Comparison of ENCODE assay signal across 1 cellular context in the genomic region with DNA sequence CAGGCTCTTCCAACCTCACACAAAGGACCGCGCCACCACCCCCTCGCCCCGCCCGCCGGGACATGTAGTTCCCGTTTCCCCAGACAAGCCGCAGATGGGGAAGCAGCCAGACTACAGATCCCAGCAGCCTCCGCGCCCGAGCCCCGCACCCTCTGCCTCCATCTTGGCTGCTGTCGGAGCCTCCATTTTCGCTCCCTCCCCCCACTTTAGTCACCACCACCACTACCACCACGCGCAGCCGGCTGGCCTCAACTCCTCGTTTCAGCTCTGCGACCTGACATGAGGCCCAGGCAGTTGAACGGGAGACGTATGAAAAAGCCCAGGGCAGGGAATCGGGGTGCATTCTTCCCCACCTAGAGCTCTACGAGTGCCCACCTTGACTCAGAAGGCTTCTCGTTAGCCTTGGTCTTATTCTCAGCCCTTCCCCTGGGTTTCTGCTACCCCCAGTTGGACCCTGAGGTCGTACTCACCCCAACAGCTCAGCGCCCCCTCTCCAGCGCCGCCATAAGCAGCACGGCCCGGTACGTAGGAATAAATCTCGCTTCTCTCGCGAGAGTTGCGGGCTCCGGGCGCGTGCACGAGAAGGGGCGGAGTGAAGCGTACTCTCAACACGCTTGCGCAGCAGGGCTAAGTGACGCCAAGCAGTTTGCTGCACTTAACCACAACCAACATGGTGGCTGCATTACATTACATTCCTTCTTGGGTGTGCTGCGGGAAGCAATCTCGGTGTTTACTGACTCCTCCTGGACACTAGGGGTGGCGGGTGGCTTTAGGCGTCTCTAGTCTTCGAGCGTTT.
TF ChIP-seq lines count a peak whose summit lies in the region.

A gene (minus strand): TSS at position 530 of the 796 bp plus-strand sequence. CDS start 18,094 bp downstream, outside the sequence.

TF ChIP-seq in K562, 482 proteins besides CTCF, POLR2A, EP300 and RAD21 (continued from another document and continues in another):
- TF ChIP-seq, protein P1, sequence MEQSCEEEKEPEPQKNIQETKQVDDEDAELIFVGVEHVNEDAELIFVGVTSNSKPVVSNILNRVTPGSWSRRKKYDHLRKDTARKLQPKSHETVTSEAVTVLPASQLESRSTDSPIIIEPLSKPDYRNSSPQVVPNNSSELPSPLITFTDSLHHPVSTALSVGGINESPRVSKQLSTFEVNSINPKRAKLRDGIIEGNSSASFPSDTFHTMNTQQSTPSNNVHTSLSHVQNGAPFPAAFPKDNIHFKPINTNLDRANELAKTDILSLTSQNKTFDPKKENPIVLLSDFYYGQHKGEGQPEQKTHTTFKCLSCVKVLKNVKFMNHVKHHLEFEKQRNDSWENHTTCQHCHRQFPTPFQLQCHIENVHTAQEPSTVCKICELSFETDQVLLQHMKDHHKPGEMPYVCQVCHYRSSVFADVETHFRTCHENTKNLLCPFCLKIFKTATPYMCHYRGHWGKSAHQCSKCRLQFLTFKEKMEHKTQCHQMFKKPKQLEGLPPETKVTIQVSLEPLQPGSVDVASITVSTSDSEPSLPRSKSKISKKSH (CRISPR knock-in tag; IDR thresholded peaks at IDR 0.05), result no peak
- TF ChIP-seq, protein P2, sequence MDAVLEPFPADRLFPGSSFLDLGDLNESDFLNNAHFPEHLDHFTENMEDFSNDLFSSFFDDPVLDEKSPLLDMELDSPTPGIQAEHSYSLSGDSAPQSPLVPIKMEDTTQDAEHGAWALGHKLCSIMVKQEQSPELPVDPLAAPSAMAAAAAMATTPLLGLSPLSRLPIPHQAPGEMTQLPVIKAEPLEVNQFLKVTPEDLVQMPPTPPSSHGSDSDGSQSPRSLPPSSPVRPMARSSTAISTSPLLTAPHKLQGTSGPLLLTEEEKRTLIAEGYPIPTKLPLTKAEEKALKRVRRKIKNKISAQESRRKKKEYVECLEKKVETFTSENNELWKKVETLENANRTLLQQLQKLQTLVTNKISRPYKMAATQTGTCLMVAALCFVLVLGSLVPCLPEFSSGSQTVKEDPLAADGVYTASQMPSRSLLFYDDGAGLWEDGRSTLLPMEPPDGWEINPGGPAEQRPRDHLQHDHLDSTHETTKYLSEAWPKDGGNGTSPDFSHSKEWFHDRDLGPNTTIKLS (IDR thresholded peaks at IDR 0.05; ENCODE audit: borderline replicate concordance, low read depth), result peak; percentile 95
- TF ChIP-seq, protein P3, sequence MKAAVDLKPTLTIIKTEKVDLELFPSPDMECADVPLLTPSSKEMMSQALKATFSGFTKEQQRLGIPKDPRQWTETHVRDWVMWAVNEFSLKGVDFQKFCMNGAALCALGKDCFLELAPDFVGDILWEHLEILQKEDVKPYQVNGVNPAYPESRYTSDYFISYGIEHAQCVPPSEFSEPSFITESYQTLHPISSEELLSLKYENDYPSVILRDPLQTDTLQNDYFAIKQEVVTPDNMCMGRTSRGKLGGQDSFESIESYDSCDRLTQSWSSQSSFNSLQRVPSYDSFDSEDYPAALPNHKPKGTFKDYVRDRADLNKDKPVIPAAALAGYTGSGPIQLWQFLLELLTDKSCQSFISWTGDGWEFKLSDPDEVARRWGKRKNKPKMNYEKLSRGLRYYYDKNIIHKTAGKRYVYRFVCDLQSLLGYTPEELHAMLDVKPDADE (conservative IDR thresholded peaks at IDR 0.05; ENCODE audit: control insufficient read depth, low read depth, low read length), result peak; percentile 98
- TF ChIP-seq RNF2 (IDR thresholded peaks at IDR 0.05) (no peak), TCF7 (IDR thresholded peaks at IDR 0.05; ENCODE audit: borderline replicate concordance) (peak; percentile 57; the same call in 1 of the 2 replicates), ILF3 (IDR thresholded peaks at IDR 0.05; ENCODE audit: borderline replicate concordance) (no peak), EHMT2 (IDR thresholded peaks at IDR 0.05) (peak; percentile 92), CBFA2T2 (conservative IDR thresholded peaks at IDR 0.05) (no peak), CCAR2 (IDR thresholded peaks at IDR 0.05; ENCODE audit: low read depth, low read length) (no peak), MEF2D (tag; conservative IDR thresholded peaks at IDR 0.05; ENCODE audit: low read depth) (peak; percentile 78), ZNF263 (CRISPR knock-in tag; IDR thresholded peaks at IDR 0.05; ENCODE audit: borderline replicate concordance) (0 out of 2 replicates have a peak, but pooled peaks have one; percentile 56), BRCA1 (IDR thresholded peaks at IDR 0.05) (no peak), BRCA1 (CRISPR knock-in tag; IDR thresholded peaks at IDR 0.05) (no peak), TFAM (CRISPR knock-in tag; conservative IDR thresholded peaks at IDR 0.05) (no peak), ZNF253 (CRISPR knock-in tag; conservative IDR thresholded peaks at IDR 0.05) (no peak), BMI1 (IDR thresholded peaks at IDR 0.05; ENCODE audit: low read length) (no peak), ELF2 (CRISPR knock-in tag; IDR thresholded peaks at IDR 0.05) (0 out of 2 replicates have a peak, but pooled peaks have one; percentile 16), ZNF282 (CRISPR knock-in tag; IDR thresholded peaks at IDR 0.05) (no peak), PTTG1 (tag; IDR thresholded peaks at IDR 0.05; ENCODE audit: low read depth) (no peak), ZZZ3 (IDR thresholded peaks at IDR 0.05) (peak; percentile 58; the same call in 1 of the 2 replicates), ZNF23 (CRISPR knock-in tag; IDR thresholded peaks at IDR 0.05) (no peak), KDM5B (IDR thresholded peaks at IDR 0.05; ENCODE audit: insufficient replicate concordance, low read depth, low read length) (peak; percentile 95), MEIS2 (IDR thresholded peaks at IDR 0.05; ENCODE audit: partially characterized antibody) (peak; percentile 86), MAFF (IDR thresholded peaks at IDR 0.05; ENCODE audit: low read length) (peak; percentile 55; the same call in 1 of the 2 replicates), NBN (IDR thresholded peaks at IDR 0.05; ENCODE audit: low read depth) (peak; percentile 82; the same call in 1 of the 2 replicates), ZNF384 (IDR thresholded peaks at IDR 0.05; ENCODE audit: low read depth, low read length) (no peak), KDM4B (IDR thresholded peaks at IDR 0.05; ENCODE audit: borderline replicate concordance in 2 of 2, low read depth in 1 of 2) (peak in 1 of 2 experiments; percentile 77; a peak in 1 of 4 replicates), ZNF175 (CRISPR knock-in tag; IDR thresholded peaks at IDR 0.05; ENCODE audit: low read depth) (peak; percentile 13; the same call in 1 of the 2 replicates), HMG20B (CRISPR knock-in tag; IDR thresholded peaks at IDR 0.05) (no peak; the same call in 1 of the 2 replicates), SETDB1 (IDR thresholded peaks at IDR 0.05; ENCODE audit: low read length) (no peak), MECOM (CRISPR knock-in tag; IDR thresholded peaks at IDR 0.05) (no peak), SMARCE1 (IDR thresholded peaks at IDR 0.05) (peak; percentile 62), POLR2AphosphoS5 (IDR thresholded peaks at IDR 0.05; ENCODE audit: control insufficient read depth, insufficient read depth, low read depth, low read length) (peak; percentile 97), ZNF124 (CRISPR knock-in tag; IDR thresholded peaks at IDR 0.05) (no peak)
- TF ChIP-seq, protein P4, sequence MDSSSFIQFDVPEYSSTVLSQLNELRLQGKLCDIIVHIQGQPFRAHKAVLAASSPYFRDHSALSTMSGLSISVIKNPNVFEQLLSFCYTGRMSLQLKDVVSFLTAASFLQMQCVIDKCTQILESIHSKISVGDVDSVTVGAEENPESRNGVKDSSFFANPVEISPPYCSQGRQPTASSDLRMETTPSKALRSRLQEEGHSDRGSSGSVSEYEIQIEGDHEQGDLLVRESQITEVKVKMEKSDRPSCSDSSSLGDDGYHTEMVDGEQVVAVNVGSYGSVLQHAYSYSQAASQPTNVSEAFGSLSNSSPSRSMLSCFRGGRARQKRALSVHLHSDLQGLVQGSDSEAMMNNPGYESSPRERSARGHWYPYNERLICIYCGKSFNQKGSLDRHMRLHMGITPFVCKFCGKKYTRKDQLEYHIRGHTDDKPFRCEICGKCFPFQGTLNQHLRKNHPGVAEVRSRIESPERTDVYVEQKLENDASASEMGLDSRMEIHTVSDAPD (CRISPR knock-in tag; IDR thresholded peaks at IDR 0.05), result no peak
- TF ChIP-seq, protein P5, sequence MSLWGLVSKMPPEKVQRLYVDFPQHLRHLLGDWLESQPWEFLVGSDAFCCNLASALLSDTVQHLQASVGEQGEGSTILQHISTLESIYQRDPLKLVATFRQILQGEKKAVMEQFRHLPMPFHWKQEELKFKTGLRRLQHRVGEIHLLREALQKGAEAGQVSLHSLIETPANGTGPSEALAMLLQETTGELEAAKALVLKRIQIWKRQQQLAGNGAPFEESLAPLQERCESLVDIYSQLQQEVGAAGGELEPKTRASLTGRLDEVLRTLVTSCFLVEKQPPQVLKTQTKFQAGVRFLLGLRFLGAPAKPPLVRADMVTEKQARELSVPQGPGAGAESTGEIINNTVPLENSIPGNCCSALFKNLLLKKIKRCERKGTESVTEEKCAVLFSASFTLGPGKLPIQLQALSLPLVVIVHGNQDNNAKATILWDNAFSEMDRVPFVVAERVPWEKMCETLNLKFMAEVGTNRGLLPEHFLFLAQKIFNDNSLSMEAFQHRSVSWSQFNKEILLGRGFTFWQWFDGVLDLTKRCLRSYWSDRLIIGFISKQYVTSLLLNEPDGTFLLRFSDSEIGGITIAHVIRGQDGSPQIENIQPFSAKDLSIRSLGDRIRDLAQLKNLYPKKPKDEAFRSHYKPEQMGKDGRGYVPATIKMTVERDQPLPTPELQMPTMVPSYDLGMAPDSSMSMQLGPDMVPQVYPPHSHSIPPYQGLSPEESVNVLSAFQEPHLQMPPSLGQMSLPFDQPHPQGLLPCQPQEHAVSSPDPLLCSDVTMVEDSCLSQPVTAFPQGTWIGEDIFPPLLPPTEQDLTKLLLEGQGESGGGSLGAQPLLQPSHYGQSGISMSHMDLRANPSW (CRISPR knock-in tag; IDR thresholded peaks at IDR 0.05), result peak; percentile 83; the same call in 1 of the 2 replicates
- TF ChIP-seq, protein P6, sequence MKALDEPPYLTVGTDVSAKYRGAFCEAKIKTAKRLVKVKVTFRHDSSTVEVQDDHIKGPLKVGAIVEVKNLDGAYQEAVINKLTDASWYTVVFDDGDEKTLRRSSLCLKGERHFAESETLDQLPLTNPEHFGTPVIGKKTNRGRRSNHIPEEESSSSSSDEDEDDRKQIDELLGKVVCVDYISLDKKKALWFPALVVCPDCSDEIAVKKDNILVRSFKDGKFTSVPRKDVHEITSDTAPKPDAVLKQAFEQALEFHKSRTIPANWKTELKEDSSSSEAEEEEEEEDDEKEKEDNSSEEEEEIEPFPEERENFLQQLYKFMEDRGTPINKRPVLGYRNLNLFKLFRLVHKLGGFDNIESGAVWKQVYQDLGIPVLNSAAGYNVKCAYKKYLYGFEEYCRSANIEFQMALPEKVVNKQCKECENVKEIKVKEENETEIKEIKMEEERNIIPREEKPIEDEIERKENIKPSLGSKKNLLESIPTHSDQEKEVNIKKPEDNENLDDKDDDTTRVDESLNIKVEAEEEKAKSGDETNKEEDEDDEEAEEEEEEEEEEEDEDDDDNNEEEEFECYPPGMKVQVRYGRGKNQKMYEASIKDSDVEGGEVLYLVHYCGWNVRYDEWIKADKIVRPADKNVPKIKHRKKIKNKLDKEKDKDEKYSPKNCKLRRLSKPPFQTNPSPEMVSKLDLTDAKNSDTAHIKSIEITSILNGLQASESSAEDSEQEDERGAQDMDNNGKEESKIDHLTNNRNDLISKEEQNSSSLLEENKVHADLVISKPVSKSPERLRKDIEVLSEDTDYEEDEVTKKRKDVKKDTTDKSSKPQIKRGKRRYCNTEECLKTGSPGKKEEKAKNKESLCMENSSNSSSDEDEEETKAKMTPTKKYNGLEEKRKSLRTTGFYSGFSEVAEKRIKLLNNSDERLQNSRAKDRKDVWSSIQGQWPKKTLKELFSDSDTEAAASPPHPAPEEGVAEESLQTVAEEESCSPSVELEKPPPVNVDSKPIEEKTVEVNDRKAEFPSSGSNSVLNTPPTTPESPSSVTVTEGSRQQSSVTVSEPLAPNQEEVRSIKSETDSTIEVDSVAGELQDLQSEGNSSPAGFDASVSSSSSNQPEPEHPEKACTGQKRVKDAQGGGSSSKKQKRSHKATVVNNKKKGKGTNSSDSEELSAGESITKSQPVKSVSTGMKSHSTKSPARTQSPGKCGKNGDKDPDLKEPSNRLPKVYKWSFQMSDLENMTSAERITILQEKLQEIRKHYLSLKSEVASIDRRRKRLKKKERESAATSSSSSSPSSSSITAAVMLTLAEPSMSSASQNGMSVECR (CRISPR knock-in tag; IDR thresholded peaks at IDR 0.05), result peak; percentile 60
- TF ChIP-seq, protein P7, sequence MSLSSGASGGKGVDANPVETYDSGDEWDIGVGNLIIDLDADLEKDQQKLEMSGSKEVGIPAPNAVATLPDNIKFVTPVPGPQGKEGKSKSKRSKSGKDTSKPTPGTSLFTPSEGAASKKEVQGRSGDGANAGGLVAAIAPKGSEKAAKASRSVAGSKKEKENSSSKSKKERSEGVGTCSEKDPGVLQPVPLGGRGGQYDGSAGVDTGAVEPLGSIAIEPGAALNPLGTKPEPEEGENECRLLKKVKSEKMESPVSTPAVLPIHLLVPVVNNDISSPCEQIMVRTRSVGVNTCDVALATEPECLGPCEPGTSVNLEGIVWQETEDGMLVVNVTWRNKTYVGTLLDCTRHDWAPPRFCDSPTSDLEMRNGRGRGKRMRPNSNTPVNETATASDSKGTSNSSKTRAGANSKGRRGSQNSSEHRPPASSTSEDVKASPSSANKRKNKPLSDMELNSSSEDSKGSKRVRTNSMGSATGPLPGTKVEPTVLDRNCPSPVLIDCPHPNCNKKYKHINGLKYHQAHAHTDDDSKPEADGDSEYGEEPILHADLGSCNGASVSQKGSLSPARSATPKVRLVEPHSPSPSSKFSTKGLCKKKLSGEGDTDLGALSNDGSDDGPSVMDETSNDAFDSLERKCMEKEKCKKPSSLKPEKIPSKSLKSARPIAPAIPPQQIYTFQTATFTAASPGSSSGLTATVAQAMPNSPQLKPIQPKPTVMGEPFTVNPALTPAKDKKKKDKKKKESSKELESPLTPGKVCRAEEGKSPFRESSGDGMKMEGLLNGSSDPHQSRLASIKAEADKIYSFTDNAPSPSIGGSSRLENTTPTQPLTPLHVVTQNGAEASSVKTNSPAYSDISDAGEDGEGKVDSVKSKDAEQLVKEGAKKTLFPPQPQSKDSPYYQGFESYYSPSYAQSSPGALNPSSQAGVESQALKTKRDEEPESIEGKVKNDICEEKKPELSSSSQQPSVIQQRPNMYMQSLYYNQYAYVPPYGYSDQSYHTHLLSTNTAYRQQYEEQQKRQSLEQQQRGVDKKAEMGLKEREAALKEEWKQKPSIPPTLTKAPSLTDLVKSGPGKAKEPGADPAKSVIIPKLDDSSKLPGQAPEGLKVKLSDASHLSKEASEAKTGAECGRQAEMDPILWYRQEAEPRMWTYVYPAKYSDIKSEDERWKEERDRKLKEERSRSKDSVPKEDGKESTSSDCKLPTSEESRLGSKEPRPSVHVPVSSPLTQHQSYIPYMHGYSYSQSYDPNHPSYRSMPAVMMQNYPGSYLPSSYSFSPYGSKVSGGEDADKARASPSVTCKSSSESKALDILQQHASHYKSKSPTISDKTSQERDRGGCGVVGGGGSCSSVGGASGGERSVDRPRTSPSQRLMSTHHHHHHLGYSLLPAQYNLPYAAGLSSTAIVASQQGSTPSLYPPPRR (CRISPR knock-in tag; IDR thresholded peaks at IDR 0.05; ENCODE audit: borderline replicate concordance), result peak; percentile 91; the same call in 1 of the 2 replicates
- TF ChIP-seq, protein P8, sequence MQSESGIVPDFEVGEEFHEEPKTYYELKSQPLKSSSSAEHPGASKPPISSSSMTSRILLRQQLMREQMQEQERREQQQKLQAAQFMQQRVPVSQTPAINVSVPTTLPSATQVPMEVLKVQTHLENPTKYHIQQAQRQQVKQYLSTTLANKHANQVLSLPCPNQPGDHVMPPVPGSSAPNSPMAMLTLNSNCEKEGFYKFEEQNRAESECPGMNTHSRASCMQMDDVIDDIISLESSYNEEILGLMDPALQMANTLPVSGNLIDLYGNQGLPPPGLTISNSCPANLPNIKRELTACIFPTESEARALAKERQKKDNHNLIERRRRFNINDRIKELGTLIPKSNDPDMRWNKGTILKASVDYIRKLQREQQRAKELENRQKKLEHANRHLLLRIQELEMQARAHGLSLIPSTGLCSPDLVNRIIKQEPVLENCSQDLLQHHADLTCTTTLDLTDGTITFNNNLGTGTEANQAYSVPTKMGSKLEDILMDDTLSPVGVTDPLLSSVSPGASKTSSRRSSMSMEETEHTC (IDR thresholded peaks at IDR 0.05), result no peak
